In genomic region chr14:55129086-55129427, GRCh38 we compare ENCODE assay signal across 8 cellular contexts. TPM values are rescaled to one million over a fixed set of nuclear protein-coding genes. Genes with fewer than 3 reads are reported as not detected.
DNase-seq lines count a peak whose midpoint lies in the region; ATAC-seq, FAIRE-seq and TF ChIP-seq lines count a peak whose summit lies in the region.

Gene LGALS3 (plus strand): TSS chr14:55129252. CDS start chr14:55137374, 8,122 bp downstream.

- TF ChIP-seq CTCF in bronchial epithelial cell (IDR thresholded peaks at IDR 0.05; ENCODE audit: insufficient read depth, low read length, severe bottlenecking): no peak

- peaks cover 15% of the 10 kb centered on the region for H3K4me1 ChIP-seq in BLaER1

- H3K9me3 ChIP-seq in BLaER1: no peaks in the 10 kb centered on the region

- H3K9ac ChIP-seq in BLaER1: 0 out of 2 replicates have a peak within 1 kb of the TSS, but pooled peaks have one; percentile 12

- intact Hi-C loops in T-helper 1 cell treated with Interleukin-12 subunit alpha and Interleukin-12 subunit beta and Interleukin-4 antibody, amounts not matched to agents 30 ng/mL and 1 ng/mL, for 36 hours (cut with micrococcal nuclease): loop anchor here (1.0 to 2.0 kb wide), 5 partner anchors 26 to 78 kb away; partner anchors contain the start of genes DLGAP5 and MAPK1IP1L

- H3K36me3 ChIP-seq in BLaER1 (no peaks in the 10 kb centered on the region), bronchial epithelial cell (ENCODE audit: control insufficient read depth, insufficient read depth, low read length) (peaks cover 9% of the 10 kb centered on the region)

- no peak for FAIRE-seq in bronchial epithelial cell (lab: Jason Lieb, UNC)

- ATAC-seq in HG03175 (IDR thresholded peaks at IDR 0.05; ENCODE audit: unreplicated experiment): peak; percentile 42

- H3K27me3 ChIP-seq in BLaER1: peaks cover 66% of the 10 kb centered on the region
- no peaks in the 10 kb centered on the region for H3K27me3 ChIP-seq in bronchial epithelial cell (ENCODE audit: control insufficient read depth, insufficient read depth, low read length)

- H3K4me3 ChIP-seq in BLaER1 (peak within 1 kb of the TSS; percentile 64), bronchial epithelial cell (ENCODE audit: low read depth, low read length) (peak within 1 kb of the TSS; percentile 85)

- H3K4me2 ChIP-seq in BLaER1: peak within 1 kb of the TSS; percentile 88

- H4K20me1 ChIP-seq in BLaER1: peaks cover 26% of the 10 kb centered on the region

- DNase-seq in GM19238 (ENCODE audit: insufficient read length, low spot score) (peak; percentile 67), bronchial epithelial cell (ENCODE audit: low read depth) (peak; percentile 48), islet precursor cell (peak; percentile 76), NCI-H526 treated with DMSO at 0.1 percent for 48 hours (lab: John Stamatoyannopoulos, UW) (no peak)
- peak; percentile 59 for DNase-seq in stimulated activated CD4-positive, alpha-beta T cell treated with anti-CD3 and anti-CD28 coated beads, Interleukin-15, amount 100 ng/mL, for 24 hours

- no peak within 1 kb of the TSS for H3K27ac ChIP-seq in BLaER1

RNA-seq across cellular contexts. Expression of gene LGALS3, which starts in this region (rescaled TPM):
- 44.6 and 47.5 TPM in 2 replicates for total RNA-seq in T-helper 1 cell treated with Interleukin-12 subunit alpha and Interleukin-12 subunit beta and Interleukin-4 antibody, amounts not matched to agents 30 ng/mL and 1 ng/mL, for 36 hours
- 198 and 253 TPM in 2 replicates for total RNA-seq in bronchial epithelial cell
